ENCODE assay signal across 13 cellular contexts in the genomic region with DNA sequence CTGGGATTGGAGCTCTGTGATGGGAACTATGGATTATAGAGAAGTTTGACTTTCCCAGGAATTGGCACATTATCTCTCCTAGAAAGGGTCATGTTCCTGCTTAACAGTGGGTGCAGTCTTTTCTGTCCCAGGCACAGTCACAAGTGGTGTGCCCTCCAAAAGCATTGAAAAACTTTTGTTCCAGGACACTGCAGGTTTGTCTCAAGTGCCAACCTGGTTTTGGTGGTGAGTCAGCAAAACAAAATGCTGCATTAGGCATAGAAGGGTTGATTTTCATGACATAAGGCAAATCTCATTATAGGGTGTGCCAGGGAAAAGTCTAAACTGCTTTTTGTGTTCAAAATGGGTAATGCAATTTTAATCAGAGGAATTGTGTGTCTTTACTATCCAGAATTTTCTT. TPM values are rescaled to one million over a fixed set of nuclear protein-coding genes. Genes with fewer than 3 reads are reported as not detected.
DNase-seq lines count a peak whose midpoint lies in the region; ATAC-seq, FAIRE-seq and TF ChIP-seq lines count a peak whose summit lies in the region.
"Had no signal": no experiment of that assay in that cellular context is flagged by ENCODE, and none has a peak within 500 bp of the region (broad histone marks: within the 10 kb centered on the region; RNA-seq: fewer than 3 reads in every experiment).

No MANE protein-coding gene starts in this region.

- H3K4me3 Mint-ChIP-seq in Calu3 (ENCODE audit: low read depth, unreplicated experiment) (no peak overlapping the region), neural progenitor cell (no peak overlapping the region)

- no peak for TF ChIP-seq POLR2A in K562 (conservative IDR thresholded peaks at IDR 0.05)
- no peak for TF ChIP-seq POLR2A in GM18505 (IDR thresholded peaks at IDR 0.05; ENCODE audit: borderline replicate concordance, extremely low read depth, insufficient read depth, insufficient read length)
- TF ChIP-seq POLR2A in testis (IDR thresholded peaks at IDR 0.05): no peak

- H3F3A ChIP-seq in neural progenitor cell (ENCODE audit: low read depth): no peaks in the 10 kb centered on the region

- TF ChIP-seq CTCF in Calu3 (IDR thresholded peaks at IDR 0.05; ENCODE audit: unreplicated experiment) (no peak), K562 (IDR thresholded peaks at IDR 0.05 in 2 of 3, conservative IDR thresholded peaks at IDR 0.05 in 1 of 3; ENCODE audit: insufficient read depth in 2 of 3, low read depth in 1 of 3, low read length in 3 of 3) (no peak), neural progenitor cell (IDR thresholded peaks at IDR 0.05) (no peak), testis (IDR thresholded peaks at IDR 0.05) (no peak)

- peaks cover 33% of the 10 kb centered on the region for H3K79me2 ChIP-seq in K562 (ENCODE audit: control insufficient read depth, insufficient read depth, low read length)
- no peaks in the 10 kb centered on the region for H3K79me2 ChIP-seq in neural progenitor cell (ENCODE audit: low read depth)

- no peak for ATAC-seq in K562
- ATAC-seq in GM19395 (IDR thresholded peaks at IDR 0.05; ENCODE audit: unreplicated experiment): no peak
- no peak for ATAC-seq in GM18505 (IDR thresholded peaks at IDR 0.05; ENCODE audit: unreplicated experiment)

- no peak for TF ChIP-seq EP300 in K562 (IDR thresholded peaks at IDR 0.05; ENCODE audit: low read length)

- H3K9me1 ChIP-seq in K562 (ENCODE audit: control insufficient read depth, insufficient read depth, low read length): no peaks in the 10 kb centered on the region

- no peaks in the 10 kb centered on the region for H3K9me3 Mint-ChIP-seq in Calu3 (ENCODE audit: low read depth, unreplicated experiment)
- H3K9me3 Mint-ChIP-seq in neural progenitor cell: no peaks in the 10 kb centered on the region

- H3K36me3 Mint-ChIP-seq in Calu3 (ENCODE audit: insufficient read depth, unreplicated experiment): peaks cover 30% of the 10 kb centered on the region
- H3K36me3 Mint-ChIP-seq in neural progenitor cell: no peaks in the 10 kb centered on the region

- peaks cover 29% of the 10 kb centered on the region for H3K36me3 ChIP-seq in K562 (ENCODE audit: control insufficient read depth, insufficient read depth, low read length)
- H3K36me3 ChIP-seq in neural progenitor cell: no peaks in the 10 kb centered on the region
- H3K36me3 ChIP-seq in testis (ENCODE audit: low read depth, missing control alignments): no peaks in the 10 kb centered on the region

- FAIRE-seq in K562 (lab: Jason Lieb, UNC): no peak
- FAIRE-seq: endometrium had no signal

- intact Hi-C loops in Calu3 (cut with micrococcal nuclease; ENCODE audit: unreplicated experiment): no loop called here
- intact Hi-C loops in K562 (cut with micrococcal nuclease): no loop called here
- intact Hi-C loops in testis (cut with DNase I; ENCODE audit: low total_unique reads): no loop called here

- H3K9me3 ChIP-seq in K562 (replicated peaks; ENCODE audit: control insufficient read depth, insufficient read depth, low read depth, low read length) (no peaks in the 10 kb centered on the region), neural progenitor cell (ENCODE audit: low read depth) (no peaks in the 10 kb centered on the region), testis (no peaks in the 10 kb centered on the region)
- H3K9me3 ChIP-seq: mucosa of descending colon had no signal

- no peak for DNase-seq in Calu3
- peak; percentile 75 for DNase-seq in M059J (ENCODE audit: low read depth)
- DNase-seq in K562 (ENCODE audit: extremely low read depth in 1 of 4, low spot score in 3 of 4): no peak
- DNase-seq in neural progenitor cell (ENCODE audit: low spot score): no peak
- DNase-seq in testis: no peak
- no peak for DNase-seq in NCI-H1436 treated with DMSO at 0.1 percent for 48 hours (lab: John Stamatoyannopoulos, UW)
- DNase-seq: activated CD4-positive, alpha-beta T cell treated with anti-CD3 and anti-CD28 coated beads for 48 hours; amniotic stem cell; mucosa of descending colon; NCI-H526 treated with DMSO at 0.1 percent for 48 hours had no signal

- BruUV-seq in Calu3 (replicated peaks; lab: Mats Ljungman, UMichigan): no TSS peak
- no TSS peak for BruUV-seq in K562 (replicated peaks; lab: Mats Ljungman, UMichigan)

- H3K4me1 ChIP-seq in K562 (replicated peaks in 1 of 2; ENCODE audit: control insufficient read depth in 2 of 2, insufficient read depth in 2 of 2, low read length in 2 of 2) (peaks cover 10 to 49% of the 10 kb centered on the region in 2 experiments), neural progenitor cell (peaks cover 7% of the 10 kb centered on the region), testis (peaks cover 8% of the 10 kb centered on the region)

- CTCF ChIA-PET in Calu3 (lab: Charles Lee): no interaction called here
- CTCF ChIA-PET in K562 (lab: Yijun Ruan, JAX; ENCODE audit: low intra/inter-chr PET ratio): no interaction called here

- H3K4me1 Mint-ChIP-seq in Calu3 (ENCODE audit: low read depth, unreplicated experiment): peaks cover 19% of the 10 kb centered on the region
- H3K4me1 Mint-ChIP-seq in neural progenitor cell: peaks cover 21% of the 10 kb centered on the region

- H3K9ac ChIP-seq in K562 (ENCODE audit: insufficient read depth in 1 of 2, low read depth in 2 of 2, low read length in 2 of 2) (peak overlapping the region; percentile 8 to 39; a peak in 3 of 4 replicates), neural progenitor cell (no peak overlapping the region)

- H3K4me2 ChIP-seq in K562 (ENCODE audit: insufficient read depth, low read length) (peak overlapping the region; percentile 36), neural progenitor cell (peak overlapping the region; percentile 0)

- H3K4me3 ChIP-seq in K562 (no peak overlapping the region), neural progenitor cell (no peak overlapping the region), testis (no peak overlapping the region)
- H3K4me3 ChIP-seq: mucosa of descending colon had no signal

- TF ChIP-seq RAD21 in K562 (CRISPR knock-in tag; conservative IDR thresholded peaks at IDR 0.05 in 1 of 2, IDR thresholded peaks at IDR 0.05 in 1 of 2): no peak

- no peaks in the 10 kb centered on the region for H3K27me3 Mint-ChIP-seq in Calu3 (ENCODE audit: unreplicated experiment)
- H3K27me3 Mint-ChIP-seq in neural progenitor cell (ENCODE audit: insufficient read depth, low read depth): peaks cover 16% of the 10 kb centered on the region

- H2AFZ ChIP-seq in K562 (ENCODE audit: low read depth, low read length) (peak overlapping the region; percentile 14; the same call in 1 of the 2 replicates), neural progenitor cell (replicated peaks) (no peak overlapping the region)

- H3K27ac ChIP-seq in K562 (ENCODE audit: extremely low read depth, low read depth, low read length): peak overlapping the region; percentile 79
- H3K27ac ChIP-seq in neural progenitor cell: no peak overlapping the region
- H3K27ac ChIP-seq in testis: no peak overlapping the region

- in situ Hi-C loops in K562 (cut with MboI): no loop called here

- no peaks in the 10 kb centered on the region for H4K20me1 ChIP-seq in K562 (replicated peaks; ENCODE audit: control insufficient read depth, insufficient read depth, low read length)
- no peaks in the 10 kb centered on the region for H4K20me1 ChIP-seq in neural progenitor cell (ENCODE audit: low read depth)

- H3K27me3 ChIP-seq in K562 (ENCODE audit: control insufficient read depth in 2 of 2, insufficient read depth in 2 of 2, low read length in 2 of 2) (no peaks in the 10 kb centered on the region), neural progenitor cell (peaks cover 14% of the 10 kb centered on the region), testis (no peaks in the 10 kb centered on the region)

- POLR2A ChIA-PET in K562 (lab: Yijun Ruan, JAX): interaction anchor here (1.6 kb wide), 1 partner anchor 9 kb away, joined by 4 read pairs; no protein-coding TSS in a partner anchor

- H3K27ac Mint-ChIP-seq in Calu3 (ENCODE audit: unreplicated experiment) (peak overlapping the region; percentile 42), neural progenitor cell (no peak overlapping the region)

RNA-seq across cellular contexts. Expression of a gene that starts 4.9 kb away (rescaled TPM):
- total RNA-seq in Calu3 (2022) (94.7 and 106 TPM in 2 replicates), K562 (2014; rRNA removed) (49.6 and 59.9 TPM in 2 replicates), K562 (2014; rRNA removed; fragmentation: Illumina TruSeq; extraction: Trizol) (57.4 and 63.7 TPM in 2 replicates), K562 (2015; rRNA removed; fragmentation: Illumina TruSeq; extraction: Trizol) (46.9 and 52.4 TPM in 2 replicates), K562 (2021) (45.7 and 48.3 TPM in 2 replicates), neural progenitor cell (ENCODE audit: low replicate concordance) (18.3 and 25.3 TPM in 2 replicates), testis (10 to 100 TPM; 20.7 to 24.0 TPM)
- total RNA-seq in M059J (2014; rRNA removed; shearing (Covaris generic)): 63.2 and 85.0 TPM in 2 replicates
- 26.5 and 48.5 TPM in 2 replicates for total RNA-seq in K562 (2011; cell fraction: chromatin; rRNA removed; ENCODE audit: low replicate concordance)
- 24.3 and 26.2 TPM in 2 replicates for total RNA-seq in K562 (2011; cell fraction: nucleolus; rRNA removed)
- 35.4 and 42.0 TPM in 2 replicates for total RNA-seq in K562 (2011; cell fraction: nucleoplasm; rRNA removed)
- polyA plus RNA-seq in K562 (2011; rRNA removed) (43.4 and 64.4 TPM in 2 replicates), K562 (2014; fragmentation: Illumina TruSeq; extraction: Trizol) (51.8 and 65.7 TPM in 2 replicates), K562 (2014; fragmentation: Nextera tagmentation; extraction: Ambion mirVana) (10 to 100 TPM; 89.7 to 90.9 TPM), K562 (2014; rRNA removed) (70.4 and 74.2 TPM in 2 replicates), testis (ENCODE audit: insufficient read depth, low read depth, low replicate concordance) (46.1 TPM)
- 15.9 and 29.8 TPM in 2 replicates for polyA plus RNA-seq in K562 (2011; cell fraction: cytosol; rRNA removed)
- 23.9 and 34.4 TPM in 2 replicates for polyA plus RNA-seq in K562 (2011; cell fraction: nucleus; rRNA removed)
- 62.2 and 81.0 TPM in 2 replicates for polyA plus RNA-seq in K562 (2012)
- polyA minus RNA-seq in K562 (2011; rRNA and poly(A)+ RNA removed): 49.7 and 57.3 TPM in 2 replicates
- 9.2 and 21.1 TPM in 2 replicates for polyA minus RNA-seq in K562 (2011; cell fraction: cytosol; rRNA and poly(A)+ RNA removed)
- polyA minus RNA-seq in K562 (2011; cell fraction: nucleus; rRNA and poly(A)+ RNA removed): 13.9 and 16.1 TPM in 2 replicates

RNA-seq across cellular contexts. Expression of a gene that starts 19.1 kb away (rescaled TPM):
- total RNA-seq in Calu3 (2022) (23.1 and 24.0 TPM in 2 replicates), K562 (2014; rRNA removed) (45.4 and 46.4 TPM in 2 replicates), K562 (2014; rRNA removed; fragmentation: Illumina TruSeq; extraction: Trizol) (55.8 and 64.1 TPM in 2 replicates), K562 (2015; rRNA removed; fragmentation: Illumina TruSeq; extraction: Trizol) (43.7 and 44.2 TPM in 2 replicates), K562 (2021) (43.2 and 44.7 TPM in 2 replicates), neural progenitor cell (ENCODE audit: low replicate concordance) (30.7 and 39.6 TPM in 2 replicates), testis (10 to 100 TPM; 22.4 to 28.0 TPM)
- total RNA-seq in M059J (2014; rRNA removed; shearing (Covaris generic)): 17.4 and 23.6 TPM in 2 replicates
- total RNA-seq in K562 (2011; cell fraction: chromatin; rRNA removed; ENCODE audit: low replicate concordance): 37.6 and 85.1 TPM in 2 replicates
- 27.8 and 29.6 TPM in 2 replicates for total RNA-seq in K562 (2011; cell fraction: nucleolus; rRNA removed)
- 42.1 and 62.3 TPM in 2 replicates for total RNA-seq in K562 (2011; cell fraction: nucleoplasm; rRNA removed)
- polyA plus RNA-seq in K562 (2011; rRNA removed) (36.3 and 62.1 TPM in 2 replicates), K562 (2014; fragmentation: Illumina TruSeq; extraction: Trizol) (44.2 and 49.8 TPM in 2 replicates), K562 (2014; fragmentation: Nextera tagmentation; extraction: Ambion mirVana) (10 to 100 TPM; 24.0 to 35.3 TPM), K562 (2014; rRNA removed) (42.8 and 44.7 TPM in 2 replicates), testis (ENCODE audit: insufficient read depth, low read depth, low replicate concordance) (9.1 TPM)
- 14.9 and 18.5 TPM in 2 replicates for polyA plus RNA-seq in K562 (2011; cell fraction: cytosol; rRNA removed)
- 20.7 and 29.0 TPM in 2 replicates for polyA plus RNA-seq in K562 (2011; cell fraction: nucleus; rRNA removed)
- polyA plus RNA-seq in K562 (2012): 23.6 and 28.6 TPM in 2 replicates
- polyA minus RNA-seq in K562 (2011; rRNA and poly(A)+ RNA removed): 64.1 and 76.2 TPM in 2 replicates
- 11.9 and 27.8 TPM in 2 replicates for polyA minus RNA-seq in K562 (2011; cell fraction: cytosol; rRNA and poly(A)+ RNA removed)
- polyA minus RNA-seq in K562 (2011; cell fraction: nucleus; rRNA and poly(A)+ RNA removed): 42.9 and 59.4 TPM in 2 replicates
